ENCODE assay signal across 12 cellular contexts in genomic region chr15:77857419-77857818, GRCh38.
"Had no signal": no experiment of that assay in that cellular context is flagged by ENCODE, and none has a peak within 500 bp of the region (broad histone marks: within the 10 kb centered on the region; RNA-seq: fewer than 3 reads in every experiment).

No MANE protein-coding gene starts in this region.

- H3K4me3 ChIP-seq: cardiac muscle cell, dorsolateral prefrontal cortex, ovary, thoracic aorta had no signal

- ATAC-seq: activated CD4-positive, CD25-positive, alpha-beta regulatory T cell treated with anti-CD3 and anti-CD28 coated beads, Interleukin-2, amount 50 U/mL, for 24 hours; activated CD8-positive, alpha-beta T cell treated with anti-CD3 and anti-CD28 coated beads, Interleukin-2, amount 10 ng/mL, durations not matched to agents 7 days and 5 days; stimulated activated naive B cell treated with anti-CD40 and anti-IgM and Interleukin-4, amounts not matched to agents 10 μg/mL and 1 μg/mL and 100 μg/mL, for 72 hours had no signal

- H3K4me3 Mint-ChIP-seq: activated CD4-positive, alpha-beta T cell treated with anti-CD3 and anti-CD28 coated beads, Interleukin-2, amount 10 ng/mL, durations not matched to agents 7 days and 5 days; activated CD8-positive, alpha-beta T cell treated with anti-CD3 and anti-CD28 coated beads, Interleukin-2, amount 10 ng/mL, durations not matched to agents 7 days and 5 days; activated naive CD8-positive, alpha-beta T cell; stimulated activated naive B cell treated with anti-CD40 and anti-IgM and Interleukin-4, amounts not matched to agents 10 μg/mL and 1 μg/mL and 100 μg/mL, for 72 hours had no signal

- H3K27ac ChIP-seq: cardiac muscle cell, dorsolateral prefrontal cortex, epithelial cell of prostate, ovary, thoracic aorta had no signal

- H3K36me3 Mint-ChIP-seq: activated naive CD8-positive, alpha-beta T cell; stimulated activated naive B cell treated with anti-CD40 and anti-IgM and Interleukin-4, amounts not matched to agents 10 μg/mL and 1 μg/mL and 100 μg/mL, for 72 hours had no signal

- H3K36me3 ChIP-seq: cardiac muscle cell, ovary, thoracic aorta had no signal

- H3K27ac Mint-ChIP-seq: activated CD4-positive, alpha-beta T cell treated with anti-CD3 and anti-CD28 coated beads, Interleukin-2, amount 10 ng/mL, durations not matched to agents 7 days and 5 days; activated CD8-positive, alpha-beta T cell treated with anti-CD3 and anti-CD28 coated beads, Interleukin-2, amount 10 ng/mL, durations not matched to agents 7 days and 5 days; activated naive CD8-positive, alpha-beta T cell; stimulated activated naive B cell treated with anti-CD40 and anti-IgM and Interleukin-4, amounts not matched to agents 10 μg/mL and 1 μg/mL and 100 μg/mL, for 72 hours had no signal

- H3K27me3 ChIP-seq: dorsolateral prefrontal cortex, ovary had no signal

- H3K9me3 ChIP-seq: ovary, thoracic aorta had no signal

- DNase-seq: activated CD4-positive, alpha-beta T cell treated with anti-CD3 and anti-CD28 coated beads, Interleukin-2, amount 10 ng/mL, durations not matched to agents 7 days and 5 days; activated CD8-positive, alpha-beta memory T cell treated with anti-CD3 and anti-CD28 coated beads, Interleukin-2, amount 50 U/mL, for 48 hours; activated CD8-positive, alpha-beta T cell treated with anti-CD3 and anti-CD28 coated beads, Interleukin-2, amount 10 ng/mL, durations not matched to agents 7 days and 5 days; foreskin fibroblast; stimulated activated naive B cell treated with anti-CD40 and anti-IgM and Interleukin-4, amounts not matched to agents 10 μg/mL and 1 μg/mL and 100 μg/mL, for 72 hours had no signal

- H3K4me1 Mint-ChIP-seq: activated CD4-positive, alpha-beta T cell treated with anti-CD3 and anti-CD28 coated beads, Interleukin-2, amount 10 ng/mL, durations not matched to agents 7 days and 5 days had no signal

- H3K9me3 Mint-ChIP-seq: activated CD4-positive, alpha-beta T cell treated with anti-CD3 and anti-CD28 coated beads, Interleukin-2, amount 10 ng/mL, durations not matched to agents 7 days and 5 days; stimulated activated naive B cell treated with anti-CD40 and anti-IgM and Interleukin-4, amounts not matched to agents 10 μg/mL and 1 μg/mL and 100 μg/mL, for 72 hours had no signal
